ENCODE assay signal across 23 cellular contexts in genomic region chr20:18654448-18654773, GRCh38.
DNase-seq lines count a peak whose midpoint lies in the region; ATAC-seq, FAIRE-seq and TF ChIP-seq lines count a peak whose summit lies in the region.
"Had no signal": no experiment of that assay in that cellular context is flagged by ENCODE, and none has a peak within 500 bp of the region (broad histone marks: within the 10 kb centered on the region; RNA-seq: fewer than 3 reads in every experiment).

No MANE protein-coding gene starts in this region.

- H3K36me3 ChIP-seq in HepG2 (replicated peaks in 1 of 2; ENCODE audit: control insufficient read depth in 1 of 2, insufficient read depth in 2 of 2, low read length in 2 of 2): 0 out of 5 replicates have a peak, but pooled peaks cover 0 to 2% of the 10 kb centered on the region in 2 experiments
- H3K36me3 ChIP-seq in right lobe of liver: no peaks in the 10 kb centered on the region
- H3K36me3 ChIP-seq in Karpas-422 (ENCODE audit: insufficient read depth, low read length): no peaks in the 10 kb centered on the region; the same call in 1 of the 2 replicates
- H3K36me3 ChIP-seq: BLaER1 treated with 17β-estradiol and CSF1 and Interleukin-3, amounts not matched to agents 10 nM and 100 nM had no signal

- intact Hi-C loops in HepG2 (cut with micrococcal nuclease; ENCODE audit: unreplicated experiment) (loop anchor here (2.0 kb wide), 1 partner anchor 16 kb away; no protein-coding TSS in a partner anchor), right lobe of liver (cut with DNase I) (no loop called here)

- in situ Hi-C loops in HepG2 (cut with HindIII; ENCODE audit: extremely low pct_ligation_motif_present, low pct_unique_long_range_greater_than_20kb): no loop called here

- H3K9me3 ChIP-seq in HepG2 (ENCODE audit: low read length) (no peaks in the 10 kb centered on the region), right lobe of liver (no peaks in the 10 kb centered on the region), Karpas-422 (ENCODE audit: low read length) (no peaks in the 10 kb centered on the region)
- H3K9me3 ChIP-seq: A549, Caco-2 had no signal

- TF ChIP-seq POLR2A in HepG2 (IDR thresholded peaks at IDR 0.05; ENCODE audit: insufficient read depth in 1 of 2, low read depth in 2 of 2, low read length in 2 of 2) (no peak), right lobe of liver (IDR thresholded peaks at IDR 0.05) (no peak)

- TF ChIP-seq EP300 in HepG2 (IDR thresholded peaks at IDR 0.05; ENCODE audit: low read depth in 2 of 2, low read length in 2 of 2): no peak
- TF ChIP-seq EP300 in HepG2 (CRISPR knock-in tag; IDR thresholded peaks at IDR 0.05; ENCODE audit: borderline replicate concordance): no peak

- H3K9me2 ChIP-seq in Karpas-422 (replicated peaks; ENCODE audit: insufficient read depth, low read length): no peaks in the 10 kb centered on the region

- H3K9ac ChIP-seq in HepG2 (ENCODE audit: insufficient read depth, low read depth, low read length) (no peak overlapping the region), Karpas-422 (ENCODE audit: low read length) (no peak overlapping the region)
- H3K9ac ChIP-seq: BLaER1 treated with 17β-estradiol and CSF1 and Interleukin-3, amounts not matched to agents 10 nM and 100 nM had no signal

- DNase-seq in NCI-H1092 treated with DMSO at 0.1 percent for 48 hours (lab: John Stamatoyannopoulos, UW): peak; percentile 8
- no peak for DNase-seq in NCI-H1092 (lab: John Stamatoyannopoulos, UW)
- DNase-seq in HepG2 (ENCODE audit: low spot score): peak; percentile 67
- no peak for DNase-seq in right lobe of liver
- DNase-seq in Karpas-422: no peak
- DNase-seq: AML-193; Caco-2; Calu3; CD4-positive, alpha-beta T cell; CD8-positive, alpha-beta T cell; DMS53; DMS79; DND-41; EL; GDM1 had no signal

- 25% methylated on average over 1 of the region's 1 CpG for WGBS in HepG2 (ENCODE audit: low lambda C conversion rate)
- 60% methylated on average over 1 of the region's 1 CpG for WGBS in right lobe of liver (ENCODE audit: insufficient coverage, low coverage, low lambda C conversion rate, missing lambda C conversion rate)

- no peak for TF ChIP-seq CTCF in HepG2 (CRISPR knock-in tag; IDR thresholded peaks at IDR 0.05)
- no peak for TF ChIP-seq CTCF in right lobe of liver (IDR thresholded peaks at IDR 0.05)

- H3K27me3 ChIP-seq in HepG2 (ENCODE audit: control insufficient read depth in 1 of 2, insufficient read depth in 2 of 2, low read length in 2 of 2) (no peaks in the 10 kb centered on the region), right lobe of liver (no peaks in the 10 kb centered on the region), Karpas-422 (ENCODE audit: low read length) (no peaks in the 10 kb centered on the region)
- H3K27me3 ChIP-seq: BLaER1 treated with 17β-estradiol and CSF1 and Interleukin-3, amounts not matched to agents 10 nM and 100 nM had no signal

- H4K20me1 ChIP-seq in HepG2 (ENCODE audit: insufficient read depth, low read length) (no peaks in the 10 kb centered on the region), Karpas-422 (ENCODE audit: insufficient read depth, low read depth, low read length) (no peaks in the 10 kb centered on the region)
- H4K20me1 ChIP-seq: BLaER1 treated with 17β-estradiol and CSF1 and Interleukin-3, amounts not matched to agents 10 nM and 100 nM had no signal

- TF ChIP-seq RAD21 in HepG2 (CRISPR knock-in tag; IDR thresholded peaks at IDR 0.05): no peak

- POLR2A ChIA-PET in HepG2 (lab: Yijun Ruan, JAX): no interaction called here

- H3K4me2 ChIP-seq in HepG2 (ENCODE audit: low read depth, low read length) (no peak overlapping the region; the same call in 1 of the 2 replicates), Karpas-422 (ENCODE audit: low read depth, low read length, poor library complexity, severe bottlenecking) (no peak overlapping the region)
- H3K4me2 ChIP-seq: A549; BLaER1 treated with 17β-estradiol and CSF1 and Interleukin-3, amounts not matched to agents 10 nM and 100 nM had no signal

- H3K4me3 ChIP-seq in HepG2 (replicated peaks in 1 of 3; ENCODE audit: insufficient read depth in 1 of 3, low read depth in 2 of 3, low read length in 3 of 3) (no peak overlapping the region), right lobe of liver (no peak overlapping the region), Karpas-422 (ENCODE audit: low read length) (no peak overlapping the region)
- H3K4me3 ChIP-seq: A549; BLaER1 treated with 17β-estradiol and CSF1 and Interleukin-3, amounts not matched to agents 10 nM and 100 nM; GM12878 had no signal

- no peaks in the 10 kb centered on the region for H3K79me2 ChIP-seq in HepG2 (ENCODE audit: insufficient read depth, low read length)
- H3K79me2 ChIP-seq in Karpas-422 (ENCODE audit: low read length): peaks cover 15% of the 10 kb centered on the region; the same call in 1 of the 2 replicates

- CTCF ChIA-PET in HepG2 (lab: Yijun Ruan, JAX; ENCODE audit: low intra/inter-chr PET ratio, low total read pairs): no interaction called here

- no TSS peak for BruUV-seq in HepG2 (replicated peaks; lab: Mats Ljungman, UMichigan)

- H3K27ac ChIP-seq in HepG2 (ENCODE audit: extremely low read length, insufficient read depth, low read length) (no peak overlapping the region), right lobe of liver (no peak overlapping the region), Karpas-422 (ENCODE audit: low read length) (no peak overlapping the region)
- H3K27ac ChIP-seq: 22Rv1; A549; BLaER1 treated with 17β-estradiol and CSF1 and Interleukin-3, amounts not matched to agents 10 nM and 100 nM; C4-2B had no signal

- ATAC-seq in HepG2 (peak; percentile 95), right lobe of liver (no peak)
- ATAC-seq: A549; CD8-positive, alpha-beta T cell; GM12878 had no signal

- FAIRE-seq in HepG2 (lab: Jason Lieb, UNC): peak; percentile 15
- FAIRE-seq: A549, D721Med, GM12878, GM12892, GM18507 had no signal

- H3K4me1 ChIP-seq in HepG2 (ENCODE audit: insufficient read depth, low read length) (peaks cover 10% of the 10 kb centered on the region), right lobe of liver (no peaks in the 10 kb centered on the region), Karpas-422 (ENCODE audit: low read length) (peaks cover 13% of the 10 kb centered on the region)
- H3K4me1 ChIP-seq: A549 had no signal

- H2AFZ ChIP-seq in HepG2 (ENCODE audit: low read length): no peak overlapping the region
- no peak overlapping the region for H2AFZ ChIP-seq in Karpas-422 (ENCODE audit: low read length)

TF ChIP-seq in HepG2, 621 proteins besides CTCF, POLR2A, EP300 and RAD21 (continues in another document):
- peak; percentile 92 for TF ChIP-seq BCL6 (CRISPR knock-in tag; IDR thresholded peaks at IDR 0.05)
- peak; percentile 59 for TF ChIP-seq SOX5 (CRISPR knock-in tag; IDR thresholded peaks at IDR 0.05; ENCODE audit: borderline replicate concordance)
- TF ChIP-seq ZBTB2 (CRISPR knock-in tag; IDR thresholded peaks at IDR 0.05; ENCODE audit: low read depth): no peak
- TF ChIP-seq ARID5B (CRISPR knock-in tag; IDR thresholded peaks at IDR 0.05): 0 out of 2 replicates have a peak, but pooled peaks have one; percentile 23
- no peak for TF ChIP-seq RXRA (CRISPR knock-in tag; IDR thresholded peaks at IDR 0.05)

Comparison
In these comparisons a context has a peak if more than half of its experiments do, and no peak if none do; other contexts are left out.
1. DNase-seq: peak in NCI-H1092 treated with DMSO at 0.1 percent for 48 hours (single experiment) and HepG2 (single experiment); none in NCI-H1092 (single experiment), right lobe of liver (0 of 3) and Karpas-422 (single experiment).